ENCODE assay signal across 1 cellular context in genomic region chr10:79176949-79177602, GRCh38.
TF ChIP-seq lines count a peak whose summit lies in the region.

No MANE protein-coding gene starts in this region.

TF ChIP-seq in HepG2, 621 proteins besides CTCF, POLR2A, EP300 and RAD21 (continued from another document and continues in another):
- TF ChIP-seq SCMH1 (CRISPR knock-in tag; IDR thresholded peaks at IDR 0.05; ENCODE audit: borderline replicate concordance): no peak
- TF ChIP-seq SNRNP70 (IDR thresholded peaks at IDR 0.05; ENCODE audit: low read depth, low read length): no peak
- no peak for TF ChIP-seq ZNF17 (CRISPR knock-in tag; IDR thresholded peaks at IDR 0.05)
- peak; percentile 63; the same call in 1 of the 2 replicates for TF ChIP-seq ZBTB7A (CRISPR knock-in tag; IDR thresholded peaks at IDR 0.05)
- no peak for TF ChIP-seq RBM39 (IDR thresholded peaks at IDR 0.05; ENCODE audit: low read depth, low read length, poor library complexity, severe bottlenecking)
- TF ChIP-seq NFE2 (CRISPR knock-in tag; IDR thresholded peaks at IDR 0.05): no peak
- no peak for TF ChIP-seq ZNF619 (CRISPR knock-in tag; IDR thresholded peaks at IDR 0.05)
- TF ChIP-seq ZEB1 (IDR thresholded peaks at IDR 0.05; ENCODE audit: insufficient replicate concordance, low read depth): no peak
- TF ChIP-seq, protein P1, sequence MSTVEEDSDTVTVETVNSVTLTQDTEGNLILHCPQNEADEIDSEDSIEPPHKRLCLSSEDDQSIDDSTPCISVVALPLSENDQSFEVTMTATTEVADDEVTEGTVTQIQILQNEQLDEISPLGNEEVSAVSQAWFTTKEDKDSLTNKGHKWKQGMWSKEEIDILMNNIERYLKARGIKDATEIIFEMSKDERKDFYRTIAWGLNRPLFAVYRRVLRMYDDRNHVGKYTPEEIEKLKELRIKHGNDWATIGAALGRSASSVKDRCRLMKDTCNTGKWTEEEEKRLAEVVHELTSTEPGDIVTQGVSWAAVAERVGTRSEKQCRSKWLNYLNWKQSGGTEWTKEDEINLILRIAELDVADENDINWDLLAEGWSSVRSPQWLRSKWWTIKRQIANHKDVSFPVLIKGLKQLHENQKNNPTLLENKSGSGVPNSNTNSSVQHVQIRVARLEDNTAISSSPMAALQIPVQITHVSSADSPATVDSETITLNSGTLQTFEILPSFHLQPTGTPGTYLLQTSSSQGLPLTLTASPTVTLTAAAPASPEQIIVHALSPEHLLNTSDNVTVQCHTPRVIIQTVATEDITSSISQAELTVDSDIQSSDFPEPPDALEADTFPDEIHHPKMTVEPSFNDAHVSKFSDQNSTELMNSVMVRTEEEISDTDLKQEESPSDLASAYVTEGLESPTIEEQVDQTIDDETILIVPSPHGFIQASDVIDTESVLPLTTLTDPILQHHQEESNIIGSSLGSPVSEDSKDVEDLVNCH (CRISPR knock-in tag; IDR thresholded peaks at IDR 0.05): no peak
- no peak for TF ChIP-seq EED (CRISPR knock-in tag; IDR thresholded peaks at IDR 0.05)
- no peak for TF ChIP-seq ZNF205 (CRISPR knock-in tag; IDR thresholded peaks at IDR 0.05)
- TF ChIP-seq, protein P2, sequence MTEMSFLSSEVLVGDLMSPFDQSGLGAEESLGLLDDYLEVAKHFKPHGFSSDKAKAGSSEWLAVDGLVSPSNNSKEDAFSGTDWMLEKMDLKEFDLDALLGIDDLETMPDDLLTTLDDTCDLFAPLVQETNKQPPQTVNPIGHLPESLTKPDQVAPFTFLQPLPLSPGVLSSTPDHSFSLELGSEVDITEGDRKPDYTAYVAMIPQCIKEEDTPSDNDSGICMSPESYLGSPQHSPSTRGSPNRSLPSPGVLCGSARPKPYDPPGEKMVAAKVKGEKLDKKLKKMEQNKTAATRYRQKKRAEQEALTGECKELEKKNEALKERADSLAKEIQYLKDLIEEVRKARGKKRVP (CRISPR knock-in tag; IDR thresholded peaks at IDR 0.05): no peak
- no peak for TF ChIP-seq SUZ12 (IDR thresholded peaks at IDR 0.05; ENCODE audit: low read depth, low read length)
- peak; percentile 70 for TF ChIP-seq ZNF605 (CRISPR knock-in tag; IDR thresholded peaks at IDR 0.05)
- no peak for TF ChIP-seq SRSF4 (IDR thresholded peaks at IDR 0.05; ENCODE audit: low read depth, low read length, poor library complexity, severe bottlenecking)
- no peak for TF ChIP-seq ATF5 (CRISPR knock-in tag; IDR thresholded peaks at IDR 0.05; ENCODE audit: low read depth)
- TF ChIP-seq NBN (conservative IDR thresholded peaks at IDR 0.05): no peak
- TF ChIP-seq ZFP41 (CRISPR knock-in tag; IDR thresholded peaks at IDR 0.05; ENCODE audit: borderline replicate concordance): no peak
- TF ChIP-seq MYC (CRISPR knock-in tag; IDR thresholded peaks at IDR 0.05; ENCODE audit: borderline replicate concordance): peak; percentile 36; the same call in 1 of the 2 replicates
- no peak for TF ChIP-seq NFRKB (IDR thresholded peaks at IDR 0.05)
- peak; percentile 96 for TF ChIP-seq FOXO1 (CRISPR knock-in tag; IDR thresholded peaks at IDR 0.05)
- no peak for TF ChIP-seq CEBPZ (IDR thresholded peaks at IDR 0.05; ENCODE audit: low read length)
- no peak for TF ChIP-seq ZSCAN21 (CRISPR knock-in tag; IDR thresholded peaks at IDR 0.05; ENCODE audit: borderline replicate concordance)
- peak; percentile 60; the same call in 1 of the 2 replicates for TF ChIP-seq ZNF782 (CRISPR knock-in tag; IDR thresholded peaks at IDR 0.05; ENCODE audit: borderline replicate concordance)
- no peak for TF ChIP-seq ETV6 (CRISPR knock-in tag; conservative IDR thresholded peaks at IDR 0.05)
- TF ChIP-seq HNRNPLL (IDR thresholded peaks at IDR 0.05; ENCODE audit: low read depth, low read length, poor library complexity, severe bottlenecking): no peak
- TF ChIP-seq TSC22D2 (CRISPR knock-in tag; IDR thresholded peaks at IDR 0.05; ENCODE audit: borderline replicate concordance): no peak
- peak; percentile 73; the same call in 1 of the 2 replicates for TF ChIP-seq ZNF292 (CRISPR knock-in tag; IDR thresholded peaks at IDR 0.05; ENCODE audit: borderline replicate concordance, low read depth)
- peak; percentile 72 for TF ChIP-seq ZNF770 (CRISPR knock-in tag; IDR thresholded peaks at IDR 0.05)
- TF ChIP-seq, protein P3, sequence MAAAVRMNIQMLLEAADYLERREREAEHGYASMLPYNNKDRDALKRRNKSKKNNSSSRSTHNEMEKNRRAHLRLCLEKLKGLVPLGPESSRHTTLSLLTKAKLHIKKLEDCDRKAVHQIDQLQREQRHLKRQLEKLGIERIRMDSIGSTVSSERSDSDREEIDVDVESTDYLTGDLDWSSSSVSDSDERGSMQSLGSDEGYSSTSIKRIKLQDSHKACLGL (CRISPR knock-in tag; IDR thresholded peaks at IDR 0.05): no peak
- no peak for TF ChIP-seq TERF1 (CRISPR knock-in tag; IDR thresholded peaks at IDR 0.05)
- 0 out of 2 replicates have a peak, but pooled peaks have one; percentile 41 for TF ChIP-seq ZNF713 (CRISPR knock-in tag; IDR thresholded peaks at IDR 0.05)
- no peak; the same call in 1 of the 2 replicates for TF ChIP-seq NR1H2 (CRISPR knock-in tag; IDR thresholded peaks at IDR 0.05; ENCODE audit: borderline replicate concordance, low read depth)
- TF ChIP-seq ZFAT (CRISPR knock-in tag; conservative IDR thresholded peaks at IDR 0.05): no peak
- TF ChIP-seq RARG (CRISPR knock-in tag; IDR thresholded peaks at IDR 0.05; ENCODE audit: low read depth): no peak
- no peak for TF ChIP-seq ZKSCAN1 (IDR thresholded peaks at IDR 0.05; ENCODE audit: low read length)
- TF ChIP-seq, protein P4, sequence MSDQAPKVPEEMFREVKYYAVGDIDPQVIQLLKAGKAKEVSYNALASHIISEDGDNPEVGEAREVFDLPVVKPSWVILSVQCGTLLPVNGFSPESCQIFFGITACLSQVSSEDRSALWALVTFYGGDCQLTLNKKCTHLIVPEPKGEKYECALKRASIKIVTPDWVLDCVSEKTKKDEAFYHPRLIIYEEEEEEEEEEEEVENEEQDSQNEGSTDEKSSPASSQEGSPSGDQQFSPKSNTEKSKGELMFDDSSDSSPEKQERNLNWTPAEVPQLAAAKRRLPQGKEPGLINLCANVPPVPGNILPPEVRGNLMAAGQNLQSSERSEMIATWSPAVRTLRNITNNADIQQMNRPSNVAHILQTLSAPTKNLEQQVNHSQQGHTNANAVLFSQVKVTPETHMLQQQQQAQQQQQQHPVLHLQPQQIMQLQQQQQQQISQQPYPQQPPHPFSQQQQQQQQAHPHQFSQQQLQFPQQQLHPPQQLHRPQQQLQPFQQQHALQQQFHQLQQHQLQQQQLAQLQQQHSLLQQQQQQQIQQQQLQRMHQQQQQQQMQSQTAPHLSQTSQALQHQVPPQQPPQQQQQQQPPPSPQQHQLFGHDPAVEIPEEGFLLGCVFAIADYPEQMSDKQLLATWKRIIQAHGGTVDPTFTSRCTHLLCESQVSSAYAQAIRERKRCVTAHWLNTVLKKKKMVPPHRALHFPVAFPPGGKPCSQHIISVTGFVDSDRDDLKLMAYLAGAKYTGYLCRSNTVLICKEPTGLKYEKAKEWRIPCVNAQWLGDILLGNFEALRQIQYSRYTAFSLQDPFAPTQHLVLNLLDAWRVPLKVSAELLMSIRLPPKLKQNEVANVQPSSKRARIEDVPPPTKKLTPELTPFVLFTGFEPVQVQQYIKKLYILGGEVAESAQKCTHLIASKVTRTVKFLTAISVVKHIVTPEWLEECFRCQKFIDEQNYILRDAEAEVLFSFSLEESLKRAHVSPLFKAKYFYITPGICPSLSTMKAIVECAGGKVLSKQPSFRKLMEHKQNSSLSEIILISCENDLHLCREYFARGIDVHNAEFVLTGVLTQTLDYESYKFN (CRISPR knock-in tag; conservative IDR thresholded peaks at IDR 0.05): peak; percentile 85
- peak; percentile 56; the same call in 1 of the 2 replicates for TF ChIP-seq STAT6 (CRISPR knock-in tag; IDR thresholded peaks at IDR 0.05; ENCODE audit: borderline replicate concordance)
